Comparison of ENCODE assay signal across 12 cellular contexts in the genomic region with DNA sequence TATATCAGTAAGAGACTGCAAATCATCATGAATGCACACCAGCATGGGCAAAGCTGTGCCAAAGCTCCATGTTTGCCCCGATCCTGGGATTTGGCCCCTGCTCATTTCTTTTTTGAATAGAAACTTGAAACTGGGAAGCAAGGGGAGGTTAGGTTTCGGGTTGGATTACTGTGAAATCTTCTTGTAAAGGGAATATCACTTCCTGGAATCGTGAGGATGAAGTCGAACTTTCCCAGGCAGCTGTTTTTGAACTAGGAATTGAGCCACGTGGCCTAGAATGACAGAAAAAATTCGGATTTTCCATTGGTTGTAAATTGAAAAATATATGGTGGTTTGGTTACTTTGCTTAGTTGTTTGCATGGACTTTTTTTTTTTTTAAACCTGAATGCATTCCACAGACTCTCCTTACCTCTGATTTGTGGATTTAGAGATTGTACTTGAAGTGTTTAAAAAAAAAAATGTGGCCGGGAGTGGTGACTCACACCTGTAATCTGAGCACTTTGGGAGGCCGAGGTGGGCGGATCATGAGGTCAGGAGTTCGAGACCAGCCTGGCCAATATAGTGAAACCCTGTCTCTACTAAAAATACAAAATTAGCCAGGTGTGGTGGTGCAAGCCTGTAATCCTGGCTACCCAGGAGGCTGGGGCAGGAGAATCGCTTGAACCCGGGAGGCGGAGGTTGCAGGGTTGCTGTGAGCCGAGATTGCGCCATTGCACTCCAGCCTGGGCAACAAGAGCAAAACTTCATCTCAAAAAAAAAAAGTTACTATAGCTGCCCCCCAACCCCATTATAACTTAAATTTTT. TPM values are rescaled to one million over a fixed set of nuclear protein-coding genes. Genes with fewer than 3 reads are reported as not detected.
A peak's percentile ranks its signal among the peaks of the same experiment; 100 is the strongest.
DNase-seq lines count a peak whose midpoint lies in the region; ATAC-seq and TF ChIP-seq lines count a peak whose summit lies in the region.
"Had no signal": no experiment of that assay in that cellular context is flagged by ENCODE, and none has a peak within 500 bp of the region (broad histone marks: within the 10 kb centered on the region; RNA-seq: fewer than 3 reads in every experiment).

No MANE protein-coding gene starts in this region.

- no peaks in the 10 kb centered on the region for H3K9me2 ChIP-seq in PC-9 (ENCODE audit: insufficient read depth)

- no peak for DNase-seq in activated T-cell treated with anti-CD3 and anti-CD28 coated beads, Interleukin-2, amount 50 U/mL, for 72 hours
- no peak for DNase-seq in activated T-cell treated with anti-CD3 and anti-CD28 coated beads, Interleukin-2, amount 50 U/mL, for 4 hours
- DNase-seq in PC-9 (peak in 1 of 2 experiments; percentile 70), fibroblast of gingiva (ENCODE audit: low read depth) (peak; percentile 31), NCI-H748 treated with DMSO at 0.1 percent for 48 hours (lab: John Stamatoyannopoulos, UW) (no peak), ovary (no peak)
- DNase-seq in stimulated activated effector memory CD8-positive, alpha-beta T cell treated with anti-CD3 and anti-CD28 coated beads, Interleukin-12 subunit alpha, Interleukin-12 subunit beta, amount 100 ng/mL, for 72 hours (ENCODE audit: low spot score in 2 of 2), result no peak
- DNase-seq in activated naive CD4-positive, alpha-beta T cell treated with anti-CD3 and anti-CD28 coated beads for 36 hours, result no peak
- DNase-seq: activated B cell treated with CpG ODN at 0.5 μM for 24 hours; stimulated activated CD4-positive, alpha-beta T cell treated with anti-CD3 and anti-CD28 coated beads, Interleukin-4, amount 100 ng/mL, for 4 hours had no signal

- peaks cover 28% of the 10 kb centered on the region for H3K4me1 Mint-ChIP-seq in activated T-cell treated with anti-CD3 and anti-CD28 coated beads, Interleukin-2, amount 50 U/mL, for 72 hours (ENCODE audit: low read depth)
- H3K4me1 Mint-ChIP-seq in activated T-cell treated with anti-CD3 and anti-CD28 coated beads, Interleukin-2, amount 50 U/mL, for 4 hours (ENCODE audit: low read depth), result peaks cover 15% of the 10 kb centered on the region
- H3K4me1 Mint-ChIP-seq in stimulated activated effector memory CD8-positive, alpha-beta T cell treated with anti-CD3 and anti-CD28 coated beads, Interleukin-12 subunit alpha, Interleukin-12 subunit beta, amount 100 ng/mL, for 72 hours, result peaks cover 7% of the 10 kb centered on the region
- peaks cover 15% of the 10 kb centered on the region for H3K4me1 Mint-ChIP-seq in activated naive CD4-positive, alpha-beta T cell treated with anti-CD3 and anti-CD28 coated beads for 36 hours (ENCODE audit: low read depth)

- no peaks in the 10 kb centered on the region for H3K79me2 ChIP-seq in PC-9 (ENCODE audit: low read depth)

- H3K4me1 ChIP-seq in PC-9 (replicated peaks; ENCODE audit: insufficient read depth) (peaks cover 10% of the 10 kb centered on the region), ovary (ENCODE audit: insufficient read depth) (peaks cover 3% of the 10 kb centered on the region)
- H3K4me1 ChIP-seq: Caco-2 had no signal

- H3K27me3 ChIP-seq in PC-9 (ENCODE audit: insufficient read depth, low read depth), result no peaks in the 10 kb centered on the region
- H3K27me3 ChIP-seq in ovary, result no peaks in the 10 kb centered on the region

- peak overlapping the region in 1 of 2 donors; percentile 6 for H3K4me3 Mint-ChIP-seq in activated T-cell treated with anti-CD3 and anti-CD28 coated beads, Interleukin-2, amount 50 U/mL, for 72 hours
- H3K4me3 Mint-ChIP-seq in activated T-cell treated with anti-CD3 and anti-CD28 coated beads, Interleukin-2, amount 50 U/mL, for 4 hours, result no peak overlapping the region
- peak overlapping the region; percentile 2 for H3K4me3 Mint-ChIP-seq in stimulated activated effector memory CD8-positive, alpha-beta T cell treated with anti-CD3 and anti-CD28 coated beads, Interleukin-12 subunit alpha, Interleukin-12 subunit beta, amount 100 ng/mL, for 72 hours
- no peak overlapping the region for H3K4me3 Mint-ChIP-seq in activated naive CD4-positive, alpha-beta T cell treated with anti-CD3 and anti-CD28 coated beads for 36 hours
- H3K4me3 Mint-ChIP-seq: activated B cell treated with CpG ODN at 0.5 μM for 24 hours; activated naive CD8-positive, alpha-beta T cell treated with anti-CD3 and anti-CD28 coated beads for 36 hours had no signal

- no peaks in the 10 kb centered on the region for H3K9me3 Mint-ChIP-seq in activated T-cell treated with anti-CD3 and anti-CD28 coated beads, Interleukin-2, amount 50 U/mL, for 72 hours
- no peaks in the 10 kb centered on the region for H3K9me3 Mint-ChIP-seq in activated T-cell treated with anti-CD3 and anti-CD28 coated beads, Interleukin-2, amount 50 U/mL, for 4 hours
- no peaks in the 10 kb centered on the region for H3K9me3 Mint-ChIP-seq in stimulated activated effector memory CD8-positive, alpha-beta T cell treated with anti-CD3 and anti-CD28 coated beads, Interleukin-12 subunit alpha, Interleukin-12 subunit beta, amount 100 ng/mL, for 72 hours
- H3K9me3 Mint-ChIP-seq in activated naive CD4-positive, alpha-beta T cell treated with anti-CD3 and anti-CD28 coated beads for 36 hours, result no peaks in the 10 kb centered on the region
- H3K9me3 Mint-ChIP-seq: activated B cell treated with CpG ODN at 0.5 μM for 24 hours; activated naive CD8-positive, alpha-beta T cell treated with anti-CD3 and anti-CD28 coated beads for 36 hours had no signal

- WGBS in ovary, 3 donors, result 65 to 71% (median 67%) methylated on average over 15 of the region's 15 CpGs

- no peaks in the 10 kb centered on the region for H4K20me1 ChIP-seq in PC-9 (ENCODE audit: insufficient read depth)

- peaks cover 26% of the 10 kb centered on the region for H3F3A ChIP-seq in PC-9 (ENCODE audit: insufficient read depth, low read depth)

- H3K9me3 ChIP-seq in PC-9 (ENCODE audit: insufficient read depth, low read depth) (no peaks in the 10 kb centered on the region), ovary (no peaks in the 10 kb centered on the region)
- H3K9me3 ChIP-seq: Caco-2 had no signal

- intact Hi-C loops in PC-9 (cut with micrococcal nuclease; ENCODE audit: unreplicated experiment), result no loop called here
- intact Hi-C loops in activated naive CD4-positive, alpha-beta T cell treated with anti-CD3 and anti-CD28 coated beads for 36 hours (cut with micrococcal nuclease), result loop anchor here (1.0 to 5.0 kb wide), 3 partner anchors 65 to 454 kb away; no protein-coding TSS in a partner anchor
- intact Hi-C loops in ovary (cut with DNase I), result loop anchor here in 2 of 4 donors (2.0 kb wide), 2 partner anchors 63 to 67 kb away; no protein-coding TSS in a partner anchor

- ATAC-seq in activated T-cell treated with anti-CD3 and anti-CD28 coated beads, Interleukin-2, amount 50 U/mL, for 72 hours (replicated peaks in 1 of 2), result peak; percentile 13 to 27
- ATAC-seq in activated T-cell treated with anti-CD3 and anti-CD28 coated beads, Interleukin-2, amount 50 U/mL, for 4 hours, result no peak
- ATAC-seq in stimulated activated effector memory CD8-positive, alpha-beta T cell treated with anti-CD3 and anti-CD28 coated beads, Interleukin-12 subunit alpha, Interleukin-12 subunit beta, amount 100 ng/mL, for 72 hours, result no peak

- no peak overlapping the region for H2AFZ ChIP-seq in PC-9

- peak overlapping the region; percentile 47 for H3K27ac ChIP-seq in PC-9
- peak overlapping the region in 1 of 2 donors; percentile 1 for H3K27ac ChIP-seq in ovary

- H3K4me3 ChIP-seq in PC-9 (no peak overlapping the region), ovary (no peak overlapping the region)

- no peak overlapping the region for H3K4me2 ChIP-seq in PC-9

- no peak overlapping the region for H3K27ac Mint-ChIP-seq in activated T-cell treated with anti-CD3 and anti-CD28 coated beads, Interleukin-2, amount 50 U/mL, for 72 hours
- H3K27ac Mint-ChIP-seq in stimulated activated effector memory CD8-positive, alpha-beta T cell treated with anti-CD3 and anti-CD28 coated beads, Interleukin-12 subunit alpha, Interleukin-12 subunit beta, amount 100 ng/mL, for 72 hours, result no peak overlapping the region
- H3K27ac Mint-ChIP-seq in activated naive CD4-positive, alpha-beta T cell treated with anti-CD3 and anti-CD28 coated beads for 36 hours, result no peak overlapping the region
- H3K27ac Mint-ChIP-seq: activated B cell treated with CpG ODN at 0.5 μM for 24 hours; activated naive CD8-positive, alpha-beta T cell treated with anti-CD3 and anti-CD28 coated beads for 36 hours had no signal

- TF ChIP-seq POLR2A in ovary (IDR thresholded peaks at IDR 0.05), result no peak

- POLR2A ChIA-PET in PC-9 (lab: Charles Lee; ENCODE audit: unreplicated experiment), result no interaction called here

- TF ChIP-seq CTCF in PC-9 (conservative IDR thresholded peaks at IDR 0.05), result no peak
- TF ChIP-seq CTCF in ovary (IDR thresholded peaks at IDR 0.05), result no peak

- CTCF ChIA-PET in PC-9 (lab: Charles Lee), result interaction anchor here (0.7 to 1.0 kb wide), 2 partner anchors 65 to 140 kb away, joined by 3 to 5 read pairs; partner anchors contain the start of gene TAF1B
- CTCF ChIA-PET in activated naive CD4-positive, alpha-beta T cell treated with anti-CD3 and anti-CD28 coated beads for 36 hours (lab: Charles Lee), result interaction anchor here (0.5 to 7.8 kb wide), 45 partner anchors 7 to 697 kb away, joined by 3 to 131 read pairs (median 5); partner anchors contain the start of genes KLF11 and TAF1B

- H3K27me3 Mint-ChIP-seq in activated T-cell treated with anti-CD3 and anti-CD28 coated beads, Interleukin-2, amount 50 U/mL, for 72 hours (ENCODE audit: low read depth), result peaks cover 11% of the 10 kb centered on the region
- peaks cover 9% of the 10 kb centered on the region for H3K27me3 Mint-ChIP-seq in activated T-cell treated with anti-CD3 and anti-CD28 coated beads, Interleukin-2, amount 50 U/mL, for 4 hours (ENCODE audit: low read depth)
- H3K27me3 Mint-ChIP-seq in activated naive CD4-positive, alpha-beta T cell treated with anti-CD3 and anti-CD28 coated beads for 36 hours (ENCODE audit: low read depth), result no peaks in the 10 kb centered on the region

- H3K36me3 ChIP-seq in PC-9 (ENCODE audit: low read depth) (peaks cover 19% of the 10 kb centered on the region), ovary (no peaks in the 10 kb centered on the region)

- peaks cover 0 to 2% of the 10 kb centered on the region in 2 donors for H3K36me3 Mint-ChIP-seq in activated T-cell treated with anti-CD3 and anti-CD28 coated beads, Interleukin-2, amount 50 U/mL, for 72 hours (ENCODE audit: insufficient read depth in 2 of 2)
- no peaks in the 10 kb centered on the region for H3K36me3 Mint-ChIP-seq in activated T-cell treated with anti-CD3 and anti-CD28 coated beads, Interleukin-2, amount 50 U/mL, for 4 hours (ENCODE audit: insufficient read depth)
- no peaks in the 10 kb centered on the region for H3K36me3 Mint-ChIP-seq in stimulated activated effector memory CD8-positive, alpha-beta T cell treated with anti-CD3 and anti-CD28 coated beads, Interleukin-12 subunit alpha, Interleukin-12 subunit beta, amount 100 ng/mL, for 72 hours
- no peaks in the 10 kb centered on the region for H3K36me3 Mint-ChIP-seq in activated naive CD4-positive, alpha-beta T cell treated with anti-CD3 and anti-CD28 coated beads for 36 hours (ENCODE audit: low read depth)
- H3K36me3 Mint-ChIP-seq: activated naive CD8-positive, alpha-beta T cell treated with anti-CD3 and anti-CD28 coated beads for 36 hours had no signal

- no TSS peak for BruUV-seq in PC-9 (replicated peaks; lab: Mats Ljungman, UMichigan)

- no peak for TF ChIP-seq EP300 in ovary (IDR thresholded peaks at IDR 0.05)

RNA-seq across cellular contexts. Expression of gene GRHL1, which starts 32.1 kb away (rescaled TPM):
- total RNA-seq in activated T-cell treated with anti-CD3 and anti-CD28 coated beads, Interleukin-2, amount 50 U/mL, for 72 hours, result 1 to 10 TPM in 1 of 2 donors, under 1 TPM in 1; 0.83 to 1.1 TPM
- 1 to 10 TPM; 1.1 to 1.3 (median 1.1) TPM for total RNA-seq in activated T-cell treated with anti-CD3 and anti-CD28 coated beads, Interleukin-2, amount 50 U/mL, for 4 hours
- total RNA-seq in PC-9 (2021) (8.6 and 10.6 TPM in 2 replicates), ovary (1 to 10 TPM in 2 of 7 donors, under 1 TPM in 4, not detected in 1; 0.18 to 2.4 (median 0.78) TPM)
- under 1 TPM; 0.69 to 0.79 TPM for total RNA-seq in activated naive CD4-positive, alpha-beta T cell treated with anti-CD3 and anti-CD28 coated beads for 36 hours
- under 1 TPM; 0.32 to 0.40 TPM for polyA plus RNA-seq in ovary

RNA-seq across cellular contexts. Expression of gene KLF11, which starts 59.7 kb away (rescaled TPM):
- 10 to 100 TPM in 1 of 2 donors, 1 to 10 TPM in 1; 5.9 to 11.0 TPM for total RNA-seq in activated T-cell treated with anti-CD3 and anti-CD28 coated beads, Interleukin-2, amount 50 U/mL, for 72 hours
- total RNA-seq in activated T-cell treated with anti-CD3 and anti-CD28 coated beads, Interleukin-2, amount 50 U/mL, for 4 hours, result 10 to 100 TPM in 1 of 3 donors, 1 to 10 TPM in 2; 5.2 to 10.2 (median 5.7) TPM
- total RNA-seq in PC-9 (2021) (10.9 and 14.6 TPM in 2 replicates), ovary (10 to 100 TPM; 21.6 to 45.3 (median 31.4) TPM)
- total RNA-seq in activated naive CD4-positive, alpha-beta T cell treated with anti-CD3 and anti-CD28 coated beads for 36 hours, result 1 to 10 TPM; 3.0 to 3.1 TPM
- 10 to 100 TPM; 22.8 to 41.8 TPM for polyA plus RNA-seq in ovary

Comparison
In these comparisons a context has a peak if more than half of its experiments do, and no peak if none do; other contexts are left out.
1. ATAC-seq: peak in activated T-cell treated with anti-CD3 and anti-CD28 coated beads, Interleukin-2, amount 50 U/mL, for 72 hours (2 of 2); none in activated T-cell treated with anti-CD3 and anti-CD28 coated beads, Interleukin-2, amount 50 U/mL, for 4 hours (0 of 2) and stimulated activated effector memory CD8-positive, alpha-beta T cell treated with anti-CD3 and anti-CD28 coated beads, Interleukin-12 subunit alpha, Interleukin-12 subunit beta, amount 100 ng/mL, for 72 hours (single experiment).